Comparison of ENCODE assay signal across 27 cellular contexts in the genomic region with DNA sequence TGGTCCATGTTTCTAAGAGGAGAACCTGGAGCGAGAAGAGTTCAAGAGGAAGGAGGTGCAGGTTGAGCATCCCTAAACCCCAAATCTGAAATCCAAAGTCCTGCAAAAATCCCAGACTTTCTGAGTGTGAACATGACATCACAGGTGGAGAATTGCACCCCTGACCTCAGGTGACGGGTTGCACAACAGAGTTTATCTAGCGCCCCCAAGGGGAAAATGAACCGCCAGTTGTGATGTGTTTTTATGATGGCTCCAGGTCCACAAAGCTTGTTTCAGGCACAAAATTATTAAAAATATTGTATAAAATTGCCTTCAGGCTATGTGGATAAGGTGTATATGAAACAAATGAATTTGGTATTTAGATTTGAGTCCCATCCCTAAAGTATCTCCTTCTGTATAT.
"Had no signal": no experiment of that assay in that cellular context is flagged by ENCODE, and none has a peak within 500 bp of the region (broad histone marks: within the 10 kb centered on the region; RNA-seq: fewer than 3 reads in every experiment).

No MANE protein-coding gene starts in this region.

- H3K4me2 ChIP-seq: neural progenitor cell, smooth muscle cell had no signal

- H3K9me3 ChIP-seq: colonic mucosa, upper lobe of right lung, uterus had no signal

- H3K27me3 Mint-ChIP-seq: dendritic cell treated with granulocyte-macrophage colony-stimulating factor and Interleukin-4, amounts not matched to agents 40 ng/mL and 50 ng/mL, for 4 days; memory B cell; naive B cell; natural killer cell treated with Interleukin-12 subunit alpha and Interleukin-12 subunit beta and Interleukin-15 and Interleukin-18, amount 100 ng/mL, for 72 hours had no signal

- DNase-seq: colonic mucosa; effector CD8-positive, alpha-beta T cell; foreskin melanocyte; left ventricle myocardium superior; lower lobe of right lung; mucosa of descending colon; naive B cell; stimulated activated CD4-positive, alpha-beta T cell treated with anti-CD3 and anti-CD28 coated beads, Interleukin-12 subunit alpha, Interleukin-12 subunit beta, amount 100 ng/mL, for 4 hours; stimulated activated CD4-positive, alpha-beta T cell treated with anti-CD3 and anti-CD28 coated beads, Interleukin-1b, Interleukin-23, amount 100 ng/mL, for 48 hours; stimulated activated CD4-positive, alpha-beta T cell treated with anti-CD3 and anti-CD28 coated beads, Interleukin-4, amount 100 ng/mL, for 1 hour; stimulated activated CD8-positive, alpha-beta memory T cell treated with anti-CD3 and anti-CD28 coated beads, Interleukin-4, amount 100 ng/mL, for 48 hours; stimulated activated naive CD4-positive, alpha-beta T cell; stimulated activated naive CD8-positive, alpha-beta T cell treated with anti-CD3 and anti-CD28 coated beads, Interleukin-15, amount 100 ng/mL, for 72 hours; transverse colon; upper lobe of right lung; uterus had no signal

- ATAC-seq: left ventricle myocardium superior; lower lobe of right lung; mucosa of descending colon; natural killer cell treated with Interleukin-12 subunit alpha and Interleukin-12 subunit beta and Interleukin-15 and Interleukin-18, amount 100 ng/mL, for 72 hours; sciatic nerve; stimulated activated naive CD8-positive, alpha-beta T cell treated with anti-CD3 and anti-CD28 coated beads, Interleukin-15, amount 100 ng/mL, for 72 hours; upper lobe of right lung had no signal

- H2AFZ ChIP-seq: neural progenitor cell had no signal

- H3K27me3 ChIP-seq: colonic mucosa, neural progenitor cell, suprapubic skin, transverse colon, upper lobe of right lung, uterus had no signal

- H3K4me1 ChIP-seq: colonic mucosa, esophagus muscularis mucosa, lower lobe of right lung, neural progenitor cell, parathyroid adenoma, suprapubic skin, transverse colon, upper lobe of right lung, uterus had no signal

- H3K4me3 ChIP-seq: colonic mucosa, esophagus muscularis mucosa, lower lobe of right lung, mucosa of descending colon, neural progenitor cell, smooth muscle cell, suprapubic skin, transverse colon, upper lobe of right lung, uterus had no signal

- H3K4me3 Mint-ChIP-seq: dendritic cell treated with granulocyte-macrophage colony-stimulating factor and Interleukin-4, amounts not matched to agents 40 ng/mL and 50 ng/mL, for 4 days; memory B cell; mesothelial cell of epicardium; naive B cell; natural killer cell treated with Interleukin-12 subunit alpha and Interleukin-12 subunit beta and Interleukin-15 and Interleukin-18, amount 100 ng/mL, for 72 hours; neural progenitor cell; stimulated activated naive CD8-positive, alpha-beta T cell treated with anti-CD3 and anti-CD28 coated beads, Interleukin-15, amount 100 ng/mL, for 72 hours had no signal

- H3K79me2 ChIP-seq: parathyroid adenoma had no signal

- H3K4me1 Mint-ChIP-seq: memory B cell; mesothelial cell of epicardium; naive B cell; stimulated activated naive CD8-positive, alpha-beta T cell treated with anti-CD3 and anti-CD28 coated beads, Interleukin-15, amount 100 ng/mL, for 72 hours had no signal

- H3K27ac ChIP-seq: colonic mucosa, esophagus muscularis mucosa, lower lobe of right lung, neural progenitor cell, parathyroid adenoma, suprapubic skin, transverse colon, upper lobe of right lung, uterus had no signal

- H3K36me3 Mint-ChIP-seq: memory B cell; mesothelial cell of epicardium; naive B cell; natural killer cell treated with Interleukin-12 subunit alpha and Interleukin-12 subunit beta and Interleukin-15 and Interleukin-18, amount 100 ng/mL, for 72 hours had no signal

- H3K27ac Mint-ChIP-seq: dendritic cell treated with granulocyte-macrophage colony-stimulating factor and Interleukin-4, amounts not matched to agents 40 ng/mL and 50 ng/mL, for 4 days; memory B cell; mesothelial cell of epicardium; naive B cell; natural killer cell treated with Interleukin-12 subunit alpha and Interleukin-12 subunit beta and Interleukin-15 and Interleukin-18, amount 100 ng/mL, for 72 hours; progenitor cell of endocrine pancreas; stimulated activated naive CD8-positive, alpha-beta T cell treated with anti-CD3 and anti-CD28 coated beads, Interleukin-15, amount 100 ng/mL, for 72 hours had no signal

- H3K36me3 ChIP-seq: colonic mucosa, esophagus muscularis mucosa, lower lobe of right lung, neural progenitor cell, suprapubic skin, transverse colon, upper lobe of right lung, uterus had no signal
